Comparison of ENCODE assay signal across 18 cellular contexts in the genomic region with DNA sequence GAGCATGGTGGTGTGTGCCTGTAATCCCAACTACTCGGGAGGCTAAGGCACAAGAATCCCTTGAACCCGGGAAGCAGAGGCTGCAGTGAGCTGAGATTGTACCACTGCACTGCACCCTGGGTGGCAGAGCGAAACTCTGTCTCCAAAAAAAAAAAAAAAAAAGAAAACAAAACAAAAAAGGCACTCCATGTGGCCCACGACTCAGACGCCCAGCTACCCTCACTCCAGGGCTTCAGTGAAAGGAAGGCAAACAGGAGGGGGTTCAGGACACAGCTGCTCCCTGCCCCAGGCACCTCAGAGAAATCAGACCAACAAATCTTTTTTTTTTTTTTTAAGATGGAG.
A peak's percentile ranks its signal among the peaks of the same experiment; 100 is the strongest.
DNase-seq lines count a peak whose midpoint lies in the region; ATAC-seq and TF ChIP-seq lines count a peak whose summit lies in the region.
"Had no signal": no experiment of that assay in that cellular context is flagged by ENCODE, and none has a peak within 500 bp of the region (broad histone marks: within the 10 kb centered on the region; RNA-seq: fewer than 3 reads in every experiment).

No MANE protein-coding gene starts in this region.

- peak overlapping the region; percentile 48 for H3K27ac Mint-ChIP-seq in activated CD4-positive, alpha-beta memory T cell treated with anti-CD3 and anti-CD28 coated beads, Interleukin-2, amount 10 ng/mL, durations not matched to agents 7 days and 5 days
- H3K27ac Mint-ChIP-seq in activated CD4-positive, alpha-beta memory T cell treated with anti-CD3 and anti-CD28 coated beads for 36 hours = no peak overlapping the region
- peak overlapping the region; percentile 69 for H3K27ac Mint-ChIP-seq in stimulated activated memory B cell treated with anti-CD40 and anti-IgM and Interleukin-4, amounts not matched to agents 10 μg/mL and 1 μg/mL and 100 μg/mL, for 72 hours
- H3K27ac Mint-ChIP-seq: endodermal cell had no signal

- CTCF ChIA-PET in activated CD4-positive, alpha-beta memory T cell treated with anti-CD3 and anti-CD28 coated beads, Interleukin-2, amount 10 ng/mL, durations not matched to agents 7 days and 5 days (lab: Charles Lee) = interaction anchor here (0.7 kb wide), 1 partner anchor 137 kb away, joined by 3 read pairs; no protein-coding TSS in a partner anchor
- CTCF ChIA-PET in activated CD4-positive, alpha-beta memory T cell treated with anti-CD3 and anti-CD28 coated beads for 36 hours (lab: Charles Lee) = interaction anchor here (0.5 to 0.9 kb wide), 4 partner anchors 31 to 531 kb away, joined by 3 to 4 read pairs (median 4); no protein-coding TSS in a partner anchor

- POLR2A ChIA-PET in activated CD4-positive, alpha-beta memory T cell treated with anti-CD3 and anti-CD28 coated beads, Interleukin-2, amount 10 ng/mL, durations not matched to agents 7 days and 5 days (lab: Charles Lee) = interaction anchor here (0.6 kb wide), 2 partner anchors 183 to 1985 kb away, joined by 3 read pairs; no protein-coding TSS in a partner anchor
- POLR2A ChIA-PET in activated CD4-positive, alpha-beta memory T cell treated with anti-CD3 and anti-CD28 coated beads for 36 hours (lab: Charles Lee) = no interaction called here

- no peak for DNase-seq in activated CD4-positive, alpha-beta memory T cell treated with anti-CD3 and anti-CD28 coated beads, Interleukin-2, amount 10 ng/mL, durations not matched to agents 7 days and 5 days
- DNase-seq in activated CD4-positive, alpha-beta memory T cell treated with anti-CD3 and anti-CD28 coated beads for 36 hours = no peak
- DNase-seq in NCI-H345 (lab: John Stamatoyannopoulos, UW) = peak; percentile 52
- DNase-seq in coronary artery (ENCODE audit: low spot score) = no peak
- no peak for DNase-seq in DMS 273 treated with DMSO at 0.1 percent for 48 hours (lab: John Stamatoyannopoulos, UW)
- DNase-seq in activated T-cell treated with anti-CD3 and anti-CD28 coated beads for 4 hours = no peak
- DNase-seq: activated T-cell treated with anti-CD3 and anti-CD28 coated beads, Interleukin-2, amount 50 U/mL, for 24 hours; H7; kidney glomerular epithelial cell; NCI-H1436; NCI-H774 had no signal

- no peaks in the 10 kb centered on the region for H3K36me3 Mint-ChIP-seq in activated CD4-positive, alpha-beta memory T cell treated with anti-CD3 and anti-CD28 coated beads, Interleukin-2, amount 10 ng/mL, durations not matched to agents 7 days and 5 days (ENCODE audit: low read depth)
- H3K36me3 Mint-ChIP-seq in activated CD4-positive, alpha-beta memory T cell treated with anti-CD3 and anti-CD28 coated beads for 36 hours = no peaks in the 10 kb centered on the region
- peaks cover 7% of the 10 kb centered on the region for H3K36me3 Mint-ChIP-seq in stimulated activated memory B cell treated with anti-CD40 and anti-IgM and Interleukin-4, amounts not matched to agents 10 μg/mL and 1 μg/mL and 100 μg/mL, for 72 hours

- H3K27me3 Mint-ChIP-seq in activated CD4-positive, alpha-beta memory T cell treated with anti-CD3 and anti-CD28 coated beads, Interleukin-2, amount 10 ng/mL, durations not matched to agents 7 days and 5 days = no peaks in the 10 kb centered on the region
- no peaks in the 10 kb centered on the region for H3K27me3 Mint-ChIP-seq in activated CD4-positive, alpha-beta memory T cell treated with anti-CD3 and anti-CD28 coated beads for 36 hours
- H3K27me3 Mint-ChIP-seq in stimulated activated memory B cell treated with anti-CD40 and anti-IgM and Interleukin-4, amounts not matched to agents 10 μg/mL and 1 μg/mL and 100 μg/mL, for 72 hours = no peaks in the 10 kb centered on the region
- H3K27me3 Mint-ChIP-seq: activated T-cell treated with anti-CD3 and anti-CD28 coated beads, Interleukin-2, amount 50 U/mL, for 24 hours; natural killer cell treated with Interleukin-12 subunit alpha and Interleukin-12 subunit beta and Interleukin-15 and Interleukin-18, amount 100 ng/mL, for 72 hours had no signal

- H3K4me3 ChIP-seq in coronary artery = no peak overlapping the region
- H3K4me3 ChIP-seq: skin epidermis, tibial nerve had no signal

- peak overlapping the region; percentile 94 to 97 for H3K27ac ChIP-seq in coronary artery

- no peak for ATAC-seq in stimulated activated memory B cell treated with anti-CD40 and anti-IgM and Interleukin-4, amounts not matched to agents 10 μg/mL and 1 μg/mL and 100 μg/mL, for 72 hours
- ATAC-seq in GM21360 (IDR thresholded peaks at IDR 0.05; ENCODE audit: unreplicated experiment) = no peak

- H3K9me3 Mint-ChIP-seq in activated CD4-positive, alpha-beta memory T cell treated with anti-CD3 and anti-CD28 coated beads, Interleukin-2, amount 10 ng/mL, durations not matched to agents 7 days and 5 days = peaks cover 2% of the 10 kb centered on the region
- H3K9me3 Mint-ChIP-seq in activated CD4-positive, alpha-beta memory T cell treated with anti-CD3 and anti-CD28 coated beads for 36 hours = peaks cover 10% of the 10 kb centered on the region
- H3K9me3 Mint-ChIP-seq in stimulated activated memory B cell treated with anti-CD40 and anti-IgM and Interleukin-4, amounts not matched to agents 10 μg/mL and 1 μg/mL and 100 μg/mL, for 72 hours = no peaks in the 10 kb centered on the region
- H3K9me3 Mint-ChIP-seq: activated T-cell treated with anti-CD3 and anti-CD28 coated beads, Interleukin-2, amount 50 U/mL, for 24 hours; natural killer cell treated with Interleukin-12 subunit alpha and Interleukin-12 subunit beta and Interleukin-15 and Interleukin-18, amount 100 ng/mL, for 72 hours had no signal

- H3K4me1 Mint-ChIP-seq in activated CD4-positive, alpha-beta memory T cell treated with anti-CD3 and anti-CD28 coated beads, Interleukin-2, amount 10 ng/mL, durations not matched to agents 7 days and 5 days = peaks cover 21% of the 10 kb centered on the region
- H3K4me1 Mint-ChIP-seq in activated CD4-positive, alpha-beta memory T cell treated with anti-CD3 and anti-CD28 coated beads for 36 hours (ENCODE audit: low read depth) = peaks cover 20% of the 10 kb centered on the region
- H3K4me1 Mint-ChIP-seq in stimulated activated memory B cell treated with anti-CD40 and anti-IgM and Interleukin-4, amounts not matched to agents 10 μg/mL and 1 μg/mL and 100 μg/mL, for 72 hours = peaks cover 41% of the 10 kb centered on the region

- intact Hi-C loops in activated CD4-positive, alpha-beta memory T cell treated with anti-CD3 and anti-CD28 coated beads for 36 hours (cut with micrococcal nuclease) = no loop called here

- H3K4me3 Mint-ChIP-seq in activated CD4-positive, alpha-beta memory T cell treated with anti-CD3 and anti-CD28 coated beads, Interleukin-2, amount 10 ng/mL, durations not matched to agents 7 days and 5 days = no peak overlapping the region
- no peak overlapping the region for H3K4me3 Mint-ChIP-seq in activated CD4-positive, alpha-beta memory T cell treated with anti-CD3 and anti-CD28 coated beads for 36 hours
- no peak overlapping the region for H3K4me3 Mint-ChIP-seq in stimulated activated memory B cell treated with anti-CD40 and anti-IgM and Interleukin-4, amounts not matched to agents 10 μg/mL and 1 μg/mL and 100 μg/mL, for 72 hours
- H3K4me3 Mint-ChIP-seq: activated T-cell treated with anti-CD3 and anti-CD28 coated beads, Interleukin-2, amount 50 U/mL, for 24 hours; endodermal cell; natural killer cell treated with Interleukin-12 subunit alpha and Interleukin-12 subunit beta and Interleukin-15 and Interleukin-18, amount 100 ng/mL, for 72 hours; WTC11 had no signal

- TF ChIP-seq CTCF in coronary artery (IDR thresholded peaks at IDR 0.05) = no peak
